18 cellular contexts compared by ENCODE assay signal in the genomic region with DNA sequence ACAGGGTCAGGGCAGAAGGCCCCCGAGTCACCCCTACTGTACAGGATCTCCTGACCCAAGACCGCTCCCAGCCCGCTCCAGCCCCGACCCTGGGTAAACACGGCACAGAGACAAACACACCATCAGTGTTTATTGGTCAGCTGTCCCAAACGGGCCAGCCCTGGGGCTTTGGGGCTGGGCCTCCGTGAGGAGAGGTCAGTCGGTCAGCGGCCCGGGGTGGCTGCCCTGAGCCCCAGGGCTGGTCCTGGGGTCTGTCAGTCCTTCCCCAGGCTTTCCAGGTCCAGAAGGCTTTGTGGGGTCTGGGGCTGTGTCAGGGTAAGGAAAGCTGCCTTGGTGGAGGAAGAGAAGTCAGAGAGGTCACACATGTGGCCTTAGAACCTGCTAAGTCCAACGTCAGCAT. TPM values are rescaled to one million over a fixed set of nuclear protein-coding genes. Genes with fewer than 3 reads are reported as not detected.
DNase-seq lines count a peak whose midpoint lies in the region; ATAC-seq, FAIRE-seq and TF ChIP-seq lines count a peak whose summit lies in the region.
"Had no signal": no experiment of that assay in that cellular context is flagged by ENCODE, and none has a peak within 500 bp of the region (broad histone marks: within the 10 kb centered on the region; RNA-seq: fewer than 3 reads in every experiment).

No MANE protein-coding gene starts in this region.

- H3K9ac ChIP-seq in HepG2 (ENCODE audit: insufficient read depth, low read depth, low read length): no peak overlapping the region

- H3K9me3 Mint-ChIP-seq in T-helper 2 cell treated with Interferon-gamma antibody and Interleukin-4, amounts not matched to agents 5 μg/mL and 100 μg/mL, for 36 hours: no peaks in the 10 kb centered on the region
- H3K9me3 Mint-ChIP-seq in CD4-positive, CD25-positive, alpha-beta regulatory T cell: peaks cover 0 to 3% (median 0%) of the 10 kb centered on the region in 7 donors
- H3K9me3 Mint-ChIP-seq in activated CD4-positive, alpha-beta memory T cell treated with anti-CD3 and anti-CD28 coated beads for 36 hours: no peaks in the 10 kb centered on the region
- no peaks in the 10 kb centered on the region for H3K9me3 Mint-ChIP-seq in natural killer cell
- H3K9me3 Mint-ChIP-seq: mesothelial cell of epicardium; stimulated activated naive CD8-positive, alpha-beta T cell treated with anti-CD3 and anti-CD28 coated beads, Interleukin-15, Interleukin-2, amounts not matched to agents 100 ng/mL and 50 ng/mL, for 24 hours had no signal

- H2AFZ ChIP-seq in HepG2 (ENCODE audit: low read length): no peak overlapping the region

- POLR2A ChIA-PET in activated CD4-positive, alpha-beta memory T cell treated with anti-CD3 and anti-CD28 coated beads for 36 hours (lab: Charles Lee): no interaction called here
- POLR2A ChIA-PET in HepG2 (lab: Yijun Ruan, JAX): no interaction called here

- H3K27ac ChIP-seq in CD4-positive, CD25-positive, alpha-beta regulatory T cell (ENCODE audit: insufficient read depth, low read length, poor library complexity, severe bottlenecking): no peak overlapping the region
- H3K27ac ChIP-seq in HepG2 (ENCODE audit: extremely low read length, insufficient read depth, low read length): no peak overlapping the region
- H3K27ac ChIP-seq: colonic mucosa, right atrium auricular region had no signal

- CTCF ChIA-PET in activated CD4-positive, alpha-beta memory T cell treated with anti-CD3 and anti-CD28 coated beads for 36 hours (lab: Charles Lee): interaction anchor here (0.9 to 15.3 kb wide), 7 partner anchors 9 to 200 kb away, joined by 3 to 347 read pairs (median 3); partner anchors contain the start of genes EEIG1 and TOR2A
- CTCF ChIA-PET in HepG2 (lab: Yijun Ruan, JAX; ENCODE audit: low intra/inter-chr PET ratio, low total read pairs): no interaction called here

- peaks cover 5% of the 10 kb centered on the region for H3K27me3 Mint-ChIP-seq in T-helper 2 cell treated with Interferon-gamma antibody and Interleukin-4, amounts not matched to agents 5 μg/mL and 100 μg/mL, for 36 hours (ENCODE audit: low read depth)
- peaks cover 10% of the 10 kb centered on the region for H3K27me3 Mint-ChIP-seq in CD4-positive, CD25-positive, alpha-beta regulatory T cell
- H3K27me3 Mint-ChIP-seq in activated CD4-positive, alpha-beta memory T cell treated with anti-CD3 and anti-CD28 coated beads for 36 hours: no peaks in the 10 kb centered on the region
- no peaks in the 10 kb centered on the region for H3K27me3 Mint-ChIP-seq in natural killer cell (ENCODE audit: low read depth in 2 of 2)
- H3K27me3 Mint-ChIP-seq: stimulated activated naive CD8-positive, alpha-beta T cell treated with anti-CD3 and anti-CD28 coated beads, Interleukin-15, Interleukin-2, amounts not matched to agents 100 ng/mL and 50 ng/mL, for 24 hours had no signal

- H3K9me3 ChIP-seq in CD4-positive, CD25-positive, alpha-beta regulatory T cell (ENCODE audit: control insufficient read depth in 2 of 2, low read length in 2 of 2): no peaks in the 10 kb centered on the region
- H3K9me3 ChIP-seq in HepG2 (ENCODE audit: low read length): no peaks in the 10 kb centered on the region
- H3K9me3 ChIP-seq: colonic mucosa, right atrium auricular region had no signal

- no peak for FAIRE-seq in HepG2 (lab: Jason Lieb, UNC)

- H3K79me2 ChIP-seq in HepG2 (ENCODE audit: insufficient read depth, low read length): peaks cover 22% of the 10 kb centered on the region

- H3K27me3 ChIP-seq in CD4-positive, CD25-positive, alpha-beta regulatory T cell (ENCODE audit: control insufficient read depth, insufficient read depth, low read length): no peaks in the 10 kb centered on the region
- no peaks in the 10 kb centered on the region; a peak in 2 of 5 replicates for H3K27me3 ChIP-seq in HepG2 (ENCODE audit: control insufficient read depth in 1 of 2, insufficient read depth in 2 of 2, low read length in 2 of 2)
- H3K27me3 ChIP-seq: colonic mucosa, right atrium auricular region had no signal

- TF ChIP-seq CTCF in natural killer cell (IDR thresholded peaks at IDR 0.05): no peak
- TF ChIP-seq CTCF in HepG2 (CRISPR knock-in tag; IDR thresholded peaks at IDR 0.05): no peak

- no peak overlapping the region for H3K4me2 ChIP-seq in HepG2 (ENCODE audit: low read depth, low read length)

- H4K20me1 ChIP-seq in HepG2 (ENCODE audit: insufficient read depth, low read length): no peaks in the 10 kb centered on the region

- TF ChIP-seq POLR2A in HepG2 (IDR thresholded peaks at IDR 0.05; ENCODE audit: insufficient read depth in 1 of 2, low read depth in 2 of 2, low read length in 2 of 2): no peak

- no peak for DNase-seq in T-helper 2 cell treated with Interferon-gamma antibody and Interleukin-4, amounts not matched to agents 5 μg/mL and 100 μg/mL, for 36 hours (ENCODE audit: low spot score)
- DNase-seq in T-helper 2 cell: no peak
- no peak for DNase-seq in CD4-positive, CD25-positive, alpha-beta regulatory T cell
- DNase-seq in activated CD4-positive, alpha-beta memory T cell treated with anti-CD3 and anti-CD28 coated beads for 36 hours: no peak
- DNase-seq in natural killer cell: no peak
- no peak for DNase-seq in T-helper 9 cell
- no peak for DNase-seq in DMS79 treated with DMSO at 0.1 percent for 48 hours (lab: John Stamatoyannopoulos, UW)
- no peak for DNase-seq in HepG2 (ENCODE audit: low spot score)
- DNase-seq: aorta, colonic mucosa, NCI-H1694, NCI-H446, occipital lobe, SHP77 treated with DMSO at 0.1 percent for 48 hours, T1000 had no signal

- no peak for TF ChIP-seq RAD21 in HepG2 (CRISPR knock-in tag; IDR thresholded peaks at IDR 0.05)

- TF ChIP-seq EP300 in HepG2 (IDR thresholded peaks at IDR 0.05; ENCODE audit: low read depth in 2 of 2, low read length in 2 of 2): no peak
- no peak for TF ChIP-seq EP300 in HepG2 (CRISPR knock-in tag; IDR thresholded peaks at IDR 0.05; ENCODE audit: borderline replicate concordance)

- peaks cover 47% of the 10 kb centered on the region for H3K4me1 Mint-ChIP-seq in T-helper 2 cell treated with Interferon-gamma antibody and Interleukin-4, amounts not matched to agents 5 μg/mL and 100 μg/mL, for 36 hours (ENCODE audit: low read depth)
- H3K4me1 Mint-ChIP-seq in CD4-positive, CD25-positive, alpha-beta regulatory T cell: peaks cover 4 to 66% (median 37%) of the 10 kb centered on the region in 4 donors
- peaks cover 55% of the 10 kb centered on the region for H3K4me1 Mint-ChIP-seq in activated CD4-positive, alpha-beta memory T cell treated with anti-CD3 and anti-CD28 coated beads for 36 hours (ENCODE audit: low read depth)
- H3K4me1 Mint-ChIP-seq in natural killer cell: peaks cover 38 to 50% of the 10 kb centered on the region in 2 donors

- H3K4me3 Mint-ChIP-seq in T-helper 2 cell treated with Interferon-gamma antibody and Interleukin-4, amounts not matched to agents 5 μg/mL and 100 μg/mL, for 36 hours: peak overlapping the region; percentile 21
- peak overlapping the region in 3 of 4 donors; percentile 7 to 92 (median 57) for H3K4me3 Mint-ChIP-seq in CD4-positive, CD25-positive, alpha-beta regulatory T cell
- H3K4me3 Mint-ChIP-seq in activated CD4-positive, alpha-beta memory T cell treated with anti-CD3 and anti-CD28 coated beads for 36 hours: peak overlapping the region; percentile 25
- H3K4me3 Mint-ChIP-seq in natural killer cell: peak overlapping the region; percentile 50

- peak overlapping the region; percentile 18 for H3K27ac Mint-ChIP-seq in T-helper 2 cell treated with Interferon-gamma antibody and Interleukin-4, amounts not matched to agents 5 μg/mL and 100 μg/mL, for 36 hours
- H3K27ac Mint-ChIP-seq in CD4-positive, CD25-positive, alpha-beta regulatory T cell: peak overlapping the region in 1 of 3 donors; percentile 41
- no peak overlapping the region for H3K27ac Mint-ChIP-seq in activated CD4-positive, alpha-beta memory T cell treated with anti-CD3 and anti-CD28 coated beads for 36 hours
- no peak overlapping the region for H3K27ac Mint-ChIP-seq in natural killer cell
- H3K27ac Mint-ChIP-seq: mesothelial cell of epicardium had no signal

- 71% methylated on average over 6 of the region's 11 CpGs for WGBS in HepG2 (ENCODE audit: low lambda C conversion rate)

- peaks cover 47% of the 10 kb centered on the region for H3K36me3 Mint-ChIP-seq in T-helper 2 cell treated with Interferon-gamma antibody and Interleukin-4, amounts not matched to agents 5 μg/mL and 100 μg/mL, for 36 hours (ENCODE audit: low read depth)
- H3K36me3 Mint-ChIP-seq in CD4-positive, CD25-positive, alpha-beta regulatory T cell: no peaks in the 10 kb centered on the region
- H3K36me3 Mint-ChIP-seq in activated CD4-positive, alpha-beta memory T cell treated with anti-CD3 and anti-CD28 coated beads for 36 hours: peaks cover 26% of the 10 kb centered on the region
- H3K36me3 Mint-ChIP-seq in natural killer cell: no peaks in the 10 kb centered on the region
- H3K36me3 Mint-ChIP-seq: mesothelial cell of epicardium had no signal

- intact Hi-C loops in activated CD4-positive, alpha-beta memory T cell treated with anti-CD3 and anti-CD28 coated beads for 36 hours (cut with micrococcal nuclease): loop anchor here (5.0 kb wide), 1 partner anchor 182 kb away; no protein-coding TSS in a partner anchor
- intact Hi-C loops in natural killer cell (cut with micrococcal nuclease): no loop called here
- intact Hi-C loops in HepG2 (cut with micrococcal nuclease; ENCODE audit: unreplicated experiment): no loop called here

- no peak for ATAC-seq in CD4-positive, CD25-positive, alpha-beta regulatory T cell (ENCODE audit: low read depth in 2 of 2)
- ATAC-seq in natural killer cell (no peak), HepG2 (no peak)

- no peak overlapping the region for H3K4me3 ChIP-seq in CD4-positive, CD25-positive, alpha-beta regulatory T cell (ENCODE audit: low read depth, low read length)
- H3K4me3 ChIP-seq in HepG2 (replicated peaks in 1 of 3; ENCODE audit: insufficient read depth in 1 of 3, low read depth in 2 of 3, low read length in 3 of 3): no peak overlapping the region
- H3K4me3 ChIP-seq: colonic mucosa, right atrium auricular region had no signal

- H3K36me3 ChIP-seq in CD4-positive, CD25-positive, alpha-beta regulatory T cell (ENCODE audit: control insufficient read depth, insufficient read depth, low read length): peaks cover 3% of the 10 kb centered on the region
- H3K36me3 ChIP-seq in HepG2 (replicated peaks in 1 of 2; ENCODE audit: control insufficient read depth in 1 of 2, insufficient read depth in 2 of 2, low read length in 2 of 2): peaks cover 0 to 2% of the 10 kb centered on the region in 2 experiments; a peak in 2 of 5 replicates
- H3K36me3 ChIP-seq: colonic mucosa, right atrium auricular region had no signal

- no TSS peak for BruUV-seq in HepG2 (replicated peaks; lab: Mats Ljungman, UMichigan)

- H3K4me1 ChIP-seq in CD4-positive, CD25-positive, alpha-beta regulatory T cell (ENCODE audit: control insufficient read depth, insufficient read depth, low read length, poor library complexity, severe bottlenecking): peaks cover 47% of the 10 kb centered on the region
- peaks cover 47% of the 10 kb centered on the region for H3K4me1 ChIP-seq in HepG2 (ENCODE audit: insufficient read depth, low read length)

- in situ Hi-C loops in HepG2 (cut with HindIII; ENCODE audit: extremely low pct_ligation_motif_present, low pct_unique_long_range_greater_than_20kb): loop anchor here (5.0 kb wide), 1 partner anchor 102 kb away; no protein-coding TSS in a partner anchor

RNA-seq across cellular contexts. Expression of gene DPM2, which starts 2.7 kb away (rescaled TPM):
- total RNA-seq in CD4-positive, CD25-positive, alpha-beta regulatory T cell: 35.7 TPM
- polyA plus RNA-seq in CD4-positive, CD25-positive, alpha-beta regulatory T cell: 10 to 100 TPM; 27.5 to 30.6 (median 29.7) TPM
- total RNA-seq in activated CD4-positive, alpha-beta memory T cell treated with anti-CD3 and anti-CD28 coated beads for 36 hours: 10 to 100 TPM; 41.5 to 42.0 TPM
- total RNA-seq in natural killer cell: 10 to 100 TPM; 22.9 to 31.4 (median 24.1) TPM
- total RNA-seq in HepG2 (2016; rRNA removed; fragmentation: Illumina TruSeq; extraction: Trizol): 17.5 and 24.8 TPM in 2 replicates
- 20.0 and 27.3 TPM in 2 replicates for total RNA-seq in HepG2 (2016; cell fraction: cytosol; rRNA removed; fragmentation: Illumina TruSeq; extraction: Trizol; ENCODE audit: low read depth)
- 14.9 and 23.0 TPM in 2 replicates for total RNA-seq in HepG2 (2016; cell fraction: insoluble cytoplasmic fraction; rRNA removed; fragmentation: Illumina TruSeq; extraction: Trizol)
- 31.4 and 35.9 TPM in 2 replicates for total RNA-seq in HepG2 (2016; cell fraction: membrane; rRNA removed; fragmentation: Illumina TruSeq; extraction: Trizol)
- 18.6 and 22.0 TPM in 2 replicates for total RNA-seq in HepG2 (2016; cell fraction: nucleus; rRNA removed; fragmentation: Illumina TruSeq; extraction: Trizol)
- polyA plus RNA-seq in HepG2 (2011; rRNA removed): 35.3 and 38.6 TPM in 2 replicates
- polyA plus RNA-seq in HepG2 (2011; cell fraction: cytosol; rRNA removed): 30.5 and 35.2 TPM in 2 replicates
- polyA plus RNA-seq in HepG2 (2011; cell fraction: nucleus; rRNA removed): 36.6 and 37.4 TPM in 2 replicates
- polyA plus RNA-seq in HepG2 (2012): 21.4 and 25.3 TPM in 2 replicates
- 32.5 and 40.9 TPM in 2 replicates for polyA plus RNA-seq in HepG2 (2016; cell fraction: cytosol; fragmentation: Illumina TruSeq; extraction: Trizol; ENCODE audit: low read depth)
- polyA plus RNA-seq in HepG2 (2016; cell fraction: insoluble cytoplasmic fraction; fragmentation: Illumina TruSeq; extraction: Trizol; ENCODE audit: low read depth): 30.7 and 34.8 TPM in 2 replicates
- 49.8 and 53.8 TPM in 2 replicates for polyA plus RNA-seq in HepG2 (2016; cell fraction: membrane; fragmentation: Illumina TruSeq; extraction: Trizol; ENCODE audit: low read depth)
- 49.9 and 52.5 TPM in 2 replicates for polyA plus RNA-seq in HepG2 (2016; cell fraction: nucleus; fragmentation: Illumina TruSeq; extraction: Trizol; ENCODE audit: insufficient read depth, low read depth)
- 68.5 and 193 TPM in 2 replicates for polyA minus RNA-seq in HepG2 (2011; rRNA and poly(A)+ RNA removed; ENCODE audit: low replicate concordance)
- 12.9 and 15.4 TPM in 2 replicates for polyA minus RNA-seq in HepG2 (2011; cell fraction: cytosol; rRNA and poly(A)+ RNA removed)
- polyA minus RNA-seq in HepG2 (2011; cell fraction: nucleus; rRNA and poly(A)+ RNA removed): 34.8 and 35.4 TPM in 2 replicates

RNA-seq across cellular contexts. Expression of gene PIP5KL1, which starts 4.4 kb away (rescaled TPM):
- total RNA-seq in CD4-positive, CD25-positive, alpha-beta regulatory T cell: 3.3 TPM
- 1 to 10 TPM in 1 of 4 donors, under 1 TPM in 2, not detected in 1; 0.22 to 1.1 (median 0.81) TPM for polyA plus RNA-seq in CD4-positive, CD25-positive, alpha-beta regulatory T cell
- 1 to 10 TPM in 1 of 2 experiments, under 1 TPM in 1; 0.94 to 2.9 TPM for total RNA-seq in activated CD4-positive, alpha-beta memory T cell treated with anti-CD3 and anti-CD28 coated beads for 36 hours
- 1 to 10 TPM in 1 of 3 donors, under 1 TPM in 2; 0.52 to 1.4 (median 0.97) TPM for total RNA-seq in natural killer cell
- total RNA-seq in HepG2 (2016; rRNA removed; fragmentation: Illumina TruSeq; extraction: Trizol): 0.20 TPM in 1 of 2 replicates, not detected in the other
- total RNA-seq in HepG2 (2016; cell fraction: cytosol; rRNA removed; fragmentation: Illumina TruSeq; extraction: Trizol; ENCODE audit: low read depth): 0.51 TPM in 1 of 2 replicates, not detected in the other
- total RNA-seq in HepG2 (2016; cell fraction: insoluble cytoplasmic fraction; rRNA removed; fragmentation: Illumina TruSeq; extraction: Trizol): 0.15 TPM in 1 of 2 replicates, not detected in the other
- total RNA-seq in HepG2 (2016; cell fraction: membrane; rRNA removed; fragmentation: Illumina TruSeq; extraction: Trizol): not detected in 2 replicates
- total RNA-seq in HepG2 (2016; cell fraction: nucleus; rRNA removed; fragmentation: Illumina TruSeq; extraction: Trizol): 0.56 TPM in 1 of 2 replicates, not detected in the other
- polyA plus RNA-seq in HepG2 (2011; rRNA removed): 0.44 and 0.49 TPM in 2 replicates
- polyA plus RNA-seq in HepG2 (2011; cell fraction: cytosol; rRNA removed): 0.17 and 0.32 TPM in 2 replicates
- polyA plus RNA-seq in HepG2 (2011; cell fraction: nucleus; rRNA removed): 5.3 and 9.9 TPM in 2 replicates
- 0.32 and 0.67 TPM in 2 replicates for polyA plus RNA-seq in HepG2 (2012)
- 0.24 TPM in 1 of 2 replicates, not detected in the other for polyA plus RNA-seq in HepG2 (2016; cell fraction: cytosol; fragmentation: Illumina TruSeq; extraction: Trizol; ENCODE audit: low read depth)
- polyA plus RNA-seq in HepG2 (2016; cell fraction: insoluble cytoplasmic fraction; fragmentation: Illumina TruSeq; extraction: Trizol; ENCODE audit: low read depth): not detected in 2 replicates
- not detected in 2 replicates for polyA plus RNA-seq in HepG2 (2016; cell fraction: membrane; fragmentation: Illumina TruSeq; extraction: Trizol; ENCODE audit: low read depth)
- 1.1 TPM in 1 of 2 replicates, not detected in the other for polyA plus RNA-seq in HepG2 (2016; cell fraction: nucleus; fragmentation: Illumina TruSeq; extraction: Trizol; ENCODE audit: insufficient read depth, low read depth)
- 0.72 and 1.4 TPM in 2 replicates for polyA minus RNA-seq in HepG2 (2011; rRNA and poly(A)+ RNA removed; ENCODE audit: low replicate concordance)
- 0.88 TPM in 1 of 2 replicates, not detected in the other for polyA minus RNA-seq in HepG2 (2011; cell fraction: cytosol; rRNA and poly(A)+ RNA removed)
- 1.3 and 2.2 TPM in 2 replicates for polyA minus RNA-seq in HepG2 (2011; cell fraction: nucleus; rRNA and poly(A)+ RNA removed)

RNA-seq across cellular contexts. Expression of gene ST6GALNAC4, which starts 18.1 kb away (rescaled TPM):
- total RNA-seq in CD4-positive, CD25-positive, alpha-beta regulatory T cell: 31.6 TPM
- polyA plus RNA-seq in CD4-positive, CD25-positive, alpha-beta regulatory T cell: 10 to 100 TPM; 23.1 to 23.8 (median 23.7) TPM
- total RNA-seq in activated CD4-positive, alpha-beta memory T cell treated with anti-CD3 and anti-CD28 coated beads for 36 hours: 10 to 100 TPM; 21.2 to 23.5 TPM
- total RNA-seq in natural killer cell (10 to 100 TPM; 18.8 to 33.0 (median 20.4) TPM), HepG2 (2016; rRNA removed; fragmentation: Illumina TruSeq; extraction: Trizol) (14.8 and 18.8 TPM in 2 replicates)
- total RNA-seq in HepG2 (2016; cell fraction: cytosol; rRNA removed; fragmentation: Illumina TruSeq; extraction: Trizol; ENCODE audit: low read depth): 35.6 and 43.0 TPM in 2 replicates
- 13.0 and 19.7 TPM in 2 replicates for total RNA-seq in HepG2 (2016; cell fraction: insoluble cytoplasmic fraction; rRNA removed; fragmentation: Illumina TruSeq; extraction: Trizol)
- 47.7 and 65.6 TPM in 2 replicates for total RNA-seq in HepG2 (2016; cell fraction: membrane; rRNA removed; fragmentation: Illumina TruSeq; extraction: Trizol)
- total RNA-seq in HepG2 (2016; cell fraction: nucleus; rRNA removed; fragmentation: Illumina TruSeq; extraction: Trizol): 12.8 and 17.5 TPM in 2 replicates
- 27.7 and 36.4 TPM in 2 replicates for polyA plus RNA-seq in HepG2 (2011; rRNA removed)
- 26.2 and 47.9 TPM in 2 replicates for polyA plus RNA-seq in HepG2 (2011; cell fraction: cytosol; rRNA removed)
- 41.2 and 43.3 TPM in 2 replicates for polyA plus RNA-seq in HepG2 (2011; cell fraction: nucleus; rRNA removed)
- 14.8 and 21.6 TPM in 2 replicates for polyA plus RNA-seq in HepG2 (2012)
- 55.5 and 75.3 TPM in 2 replicates for polyA plus RNA-seq in HepG2 (2016; cell fraction: cytosol; fragmentation: Illumina TruSeq; extraction: Trizol; ENCODE audit: low read depth)
- polyA plus RNA-seq in HepG2 (2016; cell fraction: insoluble cytoplasmic fraction; fragmentation: Illumina TruSeq; extraction: Trizol; ENCODE audit: low read depth): 20.6 and 23.9 TPM in 2 replicates
- polyA plus RNA-seq in HepG2 (2016; cell fraction: membrane; fragmentation: Illumina TruSeq; extraction: Trizol; ENCODE audit: low read depth): 69.4 and 78.8 TPM in 2 replicates
- 25.2 and 32.3 TPM in 2 replicates for polyA plus RNA-seq in HepG2 (2016; cell fraction: nucleus; fragmentation: Illumina TruSeq; extraction: Trizol; ENCODE audit: insufficient read depth, low read depth)
- polyA minus RNA-seq in HepG2 (2011; rRNA and poly(A)+ RNA removed; ENCODE audit: low replicate concordance): 74.4 and 118 TPM in 2 replicates
- polyA minus RNA-seq in HepG2 (2011; cell fraction: cytosol; rRNA and poly(A)+ RNA removed): 40.0 and 42.1 TPM in 2 replicates
- 15.6 and 17.8 TPM in 2 replicates for polyA minus RNA-seq in HepG2 (2011; cell fraction: nucleus; rRNA and poly(A)+ RNA removed)

RNA-seq across cellular contexts. Expression of gene ST6GALNAC6, which starts 35.6 kb away (rescaled TPM):
- 136 TPM for total RNA-seq in CD4-positive, CD25-positive, alpha-beta regulatory T cell
- polyA plus RNA-seq in CD4-positive, CD25-positive, alpha-beta regulatory T cell: 10 to 100 TPM; 43.7 to 50.5 (median 47.9) TPM
- 10 to 100 TPM; 50.1 to 53.8 TPM for total RNA-seq in activated CD4-positive, alpha-beta memory T cell treated with anti-CD3 and anti-CD28 coated beads for 36 hours
- 100 to 1,000 TPM; 120 to 148 (median 127) TPM for total RNA-seq in natural killer cell
- 16.7 and 18.5 TPM in 2 replicates for total RNA-seq in HepG2 (2016; rRNA removed; fragmentation: Illumina TruSeq; extraction: Trizol)
- 13.5 and 13.9 TPM in 2 replicates for total RNA-seq in HepG2 (2016; cell fraction: cytosol; rRNA removed; fragmentation: Illumina TruSeq; extraction: Trizol; ENCODE audit: low read depth)
- total RNA-seq in HepG2 (2016; cell fraction: insoluble cytoplasmic fraction; rRNA removed; fragmentation: Illumina TruSeq; extraction: Trizol): 11.7 and 18.2 TPM in 2 replicates
- total RNA-seq in HepG2 (2016; cell fraction: membrane; rRNA removed; fragmentation: Illumina TruSeq; extraction: Trizol): 42.0 and 46.1 TPM in 2 replicates
- 13.4 and 15.1 TPM in 2 replicates for total RNA-seq in HepG2 (2016; cell fraction: nucleus; rRNA removed; fragmentation: Illumina TruSeq; extraction: Trizol)
- polyA plus RNA-seq in HepG2 (2011; rRNA removed): 65.4 and 103 TPM in 2 replicates
- polyA plus RNA-seq in HepG2 (2011; cell fraction: cytosol; rRNA removed): 63.0 and 69.3 TPM in 2 replicates
- polyA plus RNA-seq in HepG2 (2011; cell fraction: nucleus; rRNA removed): 134 and 138 TPM in 2 replicates
- polyA plus RNA-seq in HepG2 (2012): 36.1 and 53.0 TPM in 2 replicates
- 33.4 and 37.1 TPM in 2 replicates for polyA plus RNA-seq in HepG2 (2016; cell fraction: cytosol; fragmentation: Illumina TruSeq; extraction: Trizol; ENCODE audit: low read depth)
- polyA plus RNA-seq in HepG2 (2016; cell fraction: insoluble cytoplasmic fraction; fragmentation: Illumina TruSeq; extraction: Trizol; ENCODE audit: low read depth): 18.0 and 19.3 TPM in 2 replicates
- 54.8 and 59.0 TPM in 2 replicates for polyA plus RNA-seq in HepG2 (2016; cell fraction: membrane; fragmentation: Illumina TruSeq; extraction: Trizol; ENCODE audit: low read depth)
- 32.9 and 35.5 TPM in 2 replicates for polyA plus RNA-seq in HepG2 (2016; cell fraction: nucleus; fragmentation: Illumina TruSeq; extraction: Trizol; ENCODE audit: insufficient read depth, low read depth)
- polyA minus RNA-seq in HepG2 (2011; rRNA and poly(A)+ RNA removed; ENCODE audit: low replicate concordance): 41.6 and 91.9 TPM in 2 replicates
- polyA minus RNA-seq in HepG2 (2011; cell fraction: cytosol; rRNA and poly(A)+ RNA removed): 15.4 and 21.1 TPM in 2 replicates
- 22.4 and 22.6 TPM in 2 replicates for polyA minus RNA-seq in HepG2 (2011; cell fraction: nucleus; rRNA and poly(A)+ RNA removed)

RNA-seq across cellular contexts. Expression of gene EEIG1, which starts 45.8 kb away (rescaled TPM):
- 402 TPM for total RNA-seq in CD4-positive, CD25-positive, alpha-beta regulatory T cell
- polyA plus RNA-seq in CD4-positive, CD25-positive, alpha-beta regulatory T cell: 100 to 1,000 TPM; 140 to 190 (median 177) TPM
- 10 to 100 TPM; 50.7 to 58.0 TPM for total RNA-seq in activated CD4-positive, alpha-beta memory T cell treated with anti-CD3 and anti-CD28 coated beads for 36 hours
- total RNA-seq in natural killer cell (10 to 100 TPM; 10.3 to 36.0 (median 28.2) TPM), HepG2 (2016; rRNA removed; fragmentation: Illumina TruSeq; extraction: Trizol) (16.1 and 16.6 TPM in 2 replicates)
- 10.4 and 11.3 TPM in 2 replicates for total RNA-seq in HepG2 (2016; cell fraction: cytosol; rRNA removed; fragmentation: Illumina TruSeq; extraction: Trizol; ENCODE audit: low read depth)
- total RNA-seq in HepG2 (2016; cell fraction: insoluble cytoplasmic fraction; rRNA removed; fragmentation: Illumina TruSeq; extraction: Trizol): 12.3 and 17.2 TPM in 2 replicates
- 21.5 and 21.9 TPM in 2 replicates for total RNA-seq in HepG2 (2016; cell fraction: membrane; rRNA removed; fragmentation: Illumina TruSeq; extraction: Trizol)
- 20.0 and 24.0 TPM in 2 replicates for total RNA-seq in HepG2 (2016; cell fraction: nucleus; rRNA removed; fragmentation: Illumina TruSeq; extraction: Trizol)
- polyA plus RNA-seq in HepG2 (2011; rRNA removed): 25.2 and 30.1 TPM in 2 replicates
- polyA plus RNA-seq in HepG2 (2011; cell fraction: cytosol; rRNA removed): 19.7 and 22.7 TPM in 2 replicates
- 108 and 126 TPM in 2 replicates for polyA plus RNA-seq in HepG2 (2011; cell fraction: nucleus; rRNA removed)
- 22.5 and 36.8 TPM in 2 replicates for polyA plus RNA-seq in HepG2 (2012)
- 3.8 and 4.2 TPM in 2 replicates for polyA plus RNA-seq in HepG2 (2016; cell fraction: cytosol; fragmentation: Illumina TruSeq; extraction: Trizol; ENCODE audit: low read depth)
- polyA plus RNA-seq in HepG2 (2016; cell fraction: insoluble cytoplasmic fraction; fragmentation: Illumina TruSeq; extraction: Trizol; ENCODE audit: low read depth): 24.1 and 30.7 TPM in 2 replicates
- 16.7 and 17.4 TPM in 2 replicates for polyA plus RNA-seq in HepG2 (2016; cell fraction: membrane; fragmentation: Illumina TruSeq; extraction: Trizol; ENCODE audit: low read depth)
- polyA plus RNA-seq in HepG2 (2016; cell fraction: nucleus; fragmentation: Illumina TruSeq; extraction: Trizol; ENCODE audit: insufficient read depth, low read depth): 72.4 and 76.1 TPM in 2 replicates
- 25.3 and 40.6 TPM in 2 replicates for polyA minus RNA-seq in HepG2 (2011; rRNA and poly(A)+ RNA removed; ENCODE audit: low replicate concordance)
- polyA minus RNA-seq in HepG2 (2011; cell fraction: cytosol; rRNA and poly(A)+ RNA removed): 8.3 and 11.4 TPM in 2 replicates
- 25.0 and 25.4 TPM in 2 replicates for polyA minus RNA-seq in HepG2 (2011; cell fraction: nucleus; rRNA and poly(A)+ RNA removed)
